In genomic region chr6:144675231-144675861, GRCh38 we compare ENCODE assay signal across 9 cellular contexts.
DNase-seq lines count a peak whose midpoint lies in the region; ATAC-seq and TF ChIP-seq lines count a peak whose summit lies in the region.
"Had no signal": no experiment of that assay in that cellular context is flagged by ENCODE, and none has a peak within 500 bp of the region (broad histone marks: within the 10 kb centered on the region; RNA-seq: fewer than 3 reads in every experiment).

No MANE protein-coding gene starts in this region.

- no peak for TF ChIP-seq CTCF in colonic mucosa (IDR thresholded peaks at IDR 0.05)

- intact Hi-C loops in colonic mucosa (cut with DNase I): no loop called here

- DNase-seq in NCI-H2081 (lab: John Stamatoyannopoulos, UW) (peak; percentile 28 to 64), NCI-H2081 treated with DMSO at 0.1 percent for 48 hours (lab: John Stamatoyannopoulos, UW) (no peak), NCI-H524 (lab: John Stamatoyannopoulos, UW) (peak; percentile 90 to 94), colonic mucosa (peak; percentile 79), dedifferentiated amniotic fluid mesenchymal stem cell (ENCODE audit: extremely low spot score) (no peak), inferior parietal cortex (ENCODE audit: extremely low spot score) (no peak)
- DNase-seq in stimulated activated CD4-positive, alpha-beta T cell treated with anti-CD3 and anti-CD28 coated beads, Interleukin-2, amount 100 ng/mL, for 48 hours: peak; percentile 8 to 15

- no peak overlapping the region for H3K9ac ChIP-seq in colonic mucosa (ENCODE audit: low read depth in 2 of 2, low read length in 2 of 2)

- no peaks in the 10 kb centered on the region for H3K36me3 ChIP-seq in colonic mucosa

- ATAC-seq in GM21825 (IDR thresholded peaks at IDR 0.05; ENCODE audit: unreplicated experiment): no peak

- no peaks in the 10 kb centered on the region for H3K9me3 ChIP-seq in colonic mucosa

- H3K27ac ChIP-seq in colonic mucosa: no peak overlapping the region
- H3K27ac ChIP-seq: skin epidermis had no signal

- no peak overlapping the region for H3K4me3 ChIP-seq in colonic mucosa
- H3K4me3 ChIP-seq: skin epidermis had no signal

- H3K4me1 ChIP-seq in colonic mucosa: peaks cover 6% of the 10 kb centered on the region

- no peaks in the 10 kb centered on the region for H3K27me3 ChIP-seq in colonic mucosa

Comparison
In these comparisons a context has a peak if more than half of its experiments do, and no peak if none do; other contexts are left out.
1. DNase-seq: peak in NCI-H2081 (2 of 2), NCI-H524 (2 of 2), colonic mucosa (single experiment) and stimulated activated CD4-positive, alpha-beta T cell treated with anti-CD3 and anti-CD28 coated beads, Interleukin-2, amount 100 ng/mL, for 48 hours (2 of 2); none in NCI-H2081 treated with DMSO at 0.1 percent for 48 hours (single experiment), dedifferentiated amniotic fluid mesenchymal stem cell (single experiment) and inferior parietal cortex (single experiment).